Comparison of ENCODE assay signal across 31 cellular contexts in the genomic region with DNA sequence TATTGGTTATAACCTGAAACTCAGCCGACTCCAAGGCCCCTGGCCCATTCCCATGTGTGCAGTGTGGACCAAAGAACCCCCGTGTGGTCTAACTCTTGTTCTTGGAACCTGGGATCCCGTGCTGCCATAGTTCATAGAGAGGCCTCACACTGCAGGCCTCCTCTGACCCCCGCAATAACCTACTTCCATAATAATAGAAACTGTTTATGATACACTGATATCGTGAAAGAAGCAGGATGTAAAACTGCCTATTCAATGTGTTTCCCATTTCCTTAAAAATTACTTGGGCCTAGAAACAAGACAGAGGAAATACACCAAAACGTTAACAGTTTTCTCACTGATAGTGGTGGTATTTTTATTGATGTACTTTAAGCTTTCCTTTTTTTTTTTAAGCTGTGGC.
"Had no signal": no experiment of that assay in that cellular context is flagged by ENCODE, and none has a peak within 500 bp of the region (broad histone marks: within the 10 kb centered on the region; RNA-seq: fewer than 3 reads in every experiment).

No MANE protein-coding gene starts in this region.

- ATAC-seq: activated CD4-positive, CD25-positive, alpha-beta regulatory T cell treated with anti-CD3 and anti-CD28 coated beads, Interleukin-2, amount 50 U/mL, for 24 hours; activated CD8-positive, alpha-beta T cell treated with anti-CD3 and anti-CD28 coated beads for 36 hours; activated T-cell treated with anti-CD3 and anti-CD28 coated beads, Interleukin-2, amount 50 U/mL, for 4 hours; activated T-helper 17 cell treated with anti-CD3 and anti-CD28 coated beads, Interleukin-2, amount 50 U/mL, for 72 hours; effector memory CD8-positive, alpha-beta T cell; foreskin keratinocyte; gastrocnemius medialis; T-helper 17 cell had no signal

- H3K27me3 ChIP-seq: brain microvascular endothelial cell, esophagus muscularis mucosa, foreskin keratinocyte, gastrocnemius medialis had no signal

- DNase-seq: activated B cell treated with CpG ODN at 0.5 μM for 24 hours; activated CD4-positive, alpha-beta T cell treated with anti-CD3 and anti-CD28 coated beads for 48 hours; activated CD4-positive, alpha-beta T cell treated with anti-CD3 and anti-CD28 coated beads, Interleukin-2, amount 50 U/mL, for 1 hour; activated CD4-positive, alpha-beta T cell treated with anti-CD3 and anti-CD28 coated beads, Interleukin-2, amount 50 U/mL, for 48 hours; activated CD8-positive, alpha-beta memory T cell treated with anti-CD3 and anti-CD28 coated beads for 24 hours; activated CD8-positive, alpha-beta T cell treated with anti-CD3 and anti-CD28 coated beads for 36 hours; activated effector memory CD4-positive, alpha-beta T cell treated with Interleukin-2 at 50 U/mL for 16 hours; activated gamma-delta T cell treated with Interleukin-2 at 50 U/mL for 16 hours; activated naive CD4-positive, alpha-beta T cell treated with anti-CD3 and anti-CD28 coated beads, Interleukin-2, amount 50 U/mL, for 16 hours; activated naive CD4-positive, alpha-beta T cell treated with Interleukin-2 at 50 U/mL for 16 hours; activated T-cell treated with anti-CD3 and anti-CD28 coated beads, Interleukin-2, amount 50 U/mL, for 4 hours; amniotic stem cell; anterior cingulate cortex; brain microvascular endothelial cell; dermis blood vessel endothelial cell; effector CD4-positive, alpha-beta T cell; effector memory CD8-positive, alpha-beta T cell; erythroblast; foreskin keratinocyte; gastrocnemius medialis; glutamatergic neuron; T-helper 1 cell; T-helper 17 cell; T1000; WERI-Rb-1 had no signal

- H3K9me3 ChIP-seq: esophagus muscularis mucosa, gastrocnemius medialis had no signal

- H3K36me3 ChIP-seq: brain microvascular endothelial cell, esophagus muscularis mucosa, gastrocnemius medialis, WERI-Rb-1 had no signal

- FAIRE-seq: astrocyte, bronchial epithelial cell had no signal

- H3K27ac ChIP-seq: brain microvascular endothelial cell, coronary artery, esophagus muscularis mucosa, foreskin keratinocyte, gastrocnemius medialis, WERI-Rb-1 had no signal

- H3K4me3 ChIP-seq: coronary artery, esophagus muscularis mucosa, gastrocnemius medialis had no signal

- H3K4me1 ChIP-seq: esophagus muscularis mucosa, foreskin keratinocyte, gastrocnemius medialis had no signal
